In genomic region chr13:66402071-66402470, GRCh38 we compare ENCODE assay signal across 14 cellular contexts.
"Had no signal": no experiment of that assay in that cellular context is flagged by ENCODE, and none has a peak within 500 bp of the region (broad histone marks: within the 10 kb centered on the region; RNA-seq: fewer than 3 reads in every experiment).

No MANE protein-coding gene starts in this region.

- DNase-seq: activated CD4-positive, alpha-beta memory T cell treated with anti-CD3 and anti-CD28 coated beads for 36 hours; activated gamma-delta T cell treated with Interleukin-2 at 50 U/mL for 16 hours; activated T-cell treated with anti-CD3 and anti-CD28 coated beads for 4 hours; adrenal gland; erythroblast; heart right ventricle; kidney glomerular epithelial cell; left ventricle myocardium inferior; occipital lobe; right cardiac atrium; stimulated activated CD4-positive, alpha-beta T cell treated with anti-CD3 and anti-CD28 coated beads, Interleukin-15, amount 100 ng/mL, for 24 hours; stimulated activated CD4-positive, alpha-beta T cell treated with anti-CD3 and anti-CD28 coated beads, Interleukin-2, amount 100 ng/mL, for 48 hours; uterus; WERI-Rb-1 had no signal
